In genomic region chr22:36405221-36405631, GRCh38 we compare ENCODE assay signal across 12 cellular contexts. TPM values are rescaled to one million over a fixed set of nuclear protein-coding genes. Genes with fewer than 3 reads are reported as not detected.
DNase-seq lines count a peak whose midpoint lies in the region; ATAC-seq and TF ChIP-seq lines count a peak whose summit lies in the region.
"Had no signal": no experiment of that assay in that cellular context is flagged by ENCODE, and none has a peak within 500 bp of the region (broad histone marks: within the 10 kb centered on the region; RNA-seq: fewer than 3 reads in every experiment).

No MANE protein-coding gene starts in this region.

- 89% methylated on average over 6 of the region's 6 CpGs for WGBS in mesenchymal stem cell

- no peak overlapping the region for H4K8ac ChIP-seq in mesenchymal stem cell (ENCODE audit: low read length)

- H3K79me1 ChIP-seq in mesenchymal stem cell (replicated peaks; ENCODE audit: low read length, poor library complexity, severe bottlenecking), result no peaks in the 10 kb centered on the region

- H3K9me3 ChIP-seq in Loucy (ENCODE audit: insufficient read depth, low read depth, low read length) (no peaks in the 10 kb centered on the region), mesenchymal stem cell (ENCODE audit: control insufficient read depth, low read length) (no peaks in the 10 kb centered on the region)
- H3K9me3 ChIP-seq: esophagus muscularis mucosa had no signal

- H3K36me3 ChIP-seq in Loucy (ENCODE audit: insufficient read depth, low read length), result no peaks in the 10 kb centered on the region
- no peaks in the 10 kb centered on the region for H3K36me3 ChIP-seq in mesenchymal stem cell (ENCODE audit: control insufficient read depth in 1 of 2, insufficient read depth in 2 of 2, low read depth in 1 of 2, low read length in 2 of 2)

- H3K4me2 ChIP-seq in Loucy (ENCODE audit: low read depth, low read length, poor library complexity, severe bottlenecking) (peak overlapping the region; percentile 69), mesenchymal stem cell (ENCODE audit: low read length, poor library complexity, severe bottlenecking) (no peak overlapping the region)

- intact Hi-C loops in activated CD8-positive, alpha-beta T cell treated with anti-CD3 and anti-CD28 coated beads for 36 hours (cut with micrococcal nuclease), result no loop called here

- H2BK12ac ChIP-seq in mesenchymal stem cell (ENCODE audit: low read length in 2 of 2), result no peak overlapping the region

- no peak overlapping the region for H2AK5ac ChIP-seq in mesenchymal stem cell (ENCODE audit: low read length, severe bottlenecking)

- H3K79me2 ChIP-seq in Loucy (ENCODE audit: insufficient read depth, low read length), result no peaks in the 10 kb centered on the region

- H3K27me3 ChIP-seq in Loucy (ENCODE audit: insufficient read depth, low read length, poor library complexity, severe bottlenecking) (no peaks in the 10 kb centered on the region), mesenchymal stem cell (ENCODE audit: control insufficient read depth in 1 of 2, insufficient read depth in 1 of 2, low read length in 2 of 2) (no peaks in the 10 kb centered on the region)
- H3K27me3 ChIP-seq: esophagus muscularis mucosa had no signal

- no peaks in the 10 kb centered on the region for H3K9me2 ChIP-seq in Loucy (replicated peaks; ENCODE audit: low read depth, low read length)

- no peak overlapping the region for H3K23ac ChIP-seq in mesenchymal stem cell (ENCODE audit: low read length in 2 of 2)

- H3K4ac ChIP-seq in mesenchymal stem cell (ENCODE audit: low read depth in 1 of 2, low read length in 2 of 2), result no peak overlapping the region

- CTCF ChIA-PET in activated CD8-positive, alpha-beta T cell treated with anti-CD3 and anti-CD28 coated beads for 36 hours (lab: Charles Lee), result interaction anchor here (0.9 to 1.7 kb wide), 4 partner anchors 41 to 104 kb away, joined by 3 to 4 read pairs (median 3); no protein-coding TSS in a partner anchor

- H3K18ac ChIP-seq in mesenchymal stem cell (ENCODE audit: low read depth in 1 of 2, low read length in 2 of 2), result no peak overlapping the region

- POLR2A ChIA-PET in activated CD8-positive, alpha-beta T cell treated with anti-CD3 and anti-CD28 coated beads for 36 hours (lab: Charles Lee), result interaction anchor here (1.1 to 2.3 kb wide), 8 partner anchors 9 to 66 kb away, joined by 3 to 9 read pairs (median 4); partner anchors contain the start of gene MYH9

- no peaks in the 10 kb centered on the region for H3K9me3 Mint-ChIP-seq in activated CD8-positive, alpha-beta T cell treated with anti-CD3 and anti-CD28 coated beads for 36 hours
- H3K9me3 Mint-ChIP-seq in natural killer cell treated with Interleukin-12 subunit alpha and Interleukin-12 subunit beta and Interleukin-15 and Interleukin-18, amount 100 ng/mL, for 72 hours, result no peaks in the 10 kb centered on the region

- H3K4me1 Mint-ChIP-seq in activated CD8-positive, alpha-beta T cell treated with anti-CD3 and anti-CD28 coated beads for 36 hours (ENCODE audit: low read depth), result peaks cover 35% of the 10 kb centered on the region
- peaks cover 33 to 34% of the 10 kb centered on the region in 2 donors for H3K4me1 Mint-ChIP-seq in natural killer cell treated with Interleukin-12 subunit alpha and Interleukin-12 subunit beta and Interleukin-15 and Interleukin-18, amount 100 ng/mL, for 72 hours (ENCODE audit: low read depth in 2 of 2)

- no peak overlapping the region for H2BK15ac ChIP-seq in mesenchymal stem cell (ENCODE audit: low read depth, poor library complexity, severe bottlenecking)

- H3K4me1 ChIP-seq in Loucy (ENCODE audit: insufficient read depth, low read length, poor library complexity, severe bottlenecking), result peaks cover 42% of the 10 kb centered on the region
- peaks cover 14% of the 10 kb centered on the region for H3K4me1 ChIP-seq in mesenchymal stem cell (ENCODE audit: control insufficient read depth, insufficient read depth, low read depth, low read length)

- H4K20me1 ChIP-seq in Loucy (ENCODE audit: insufficient read depth, low read length, poor library complexity, severe bottlenecking), result no peaks in the 10 kb centered on the region

- peak; percentile 58 for DNase-seq in NK-92 treated with Interleukin-12 subunit alpha and Interleukin-12 subunit beta, amount 100 ng/mL, for 24 hours (lab: John Stamatoyannopoulos, UW)
- no peak for DNase-seq in NK-92 (lab: John Stamatoyannopoulos, UW; ENCODE audit: unreplicated experiment)
- peak; percentile 40 for DNase-seq in activated CD8-positive, alpha-beta T cell treated with anti-CD3 and anti-CD28 coated beads for 36 hours
- no peak for DNase-seq in natural killer cell treated with Interleukin-12 subunit alpha and Interleukin-12 subunit beta and Interleukin-15 and Interleukin-18, amount 100 ng/mL, for 72 hours (ENCODE audit: low spot score)
- no peak for DNase-seq in hippocampal formation (lab: John Stamatoyannopoulos, UW)
- DNase-seq in mesenchymal stem cell, result no peak
- DNase-seq: 8988T, NCI-H524 treated with DMSO at 0.1 percent for 48 hours, posterior cingulate gyrus had no signal

- peak; percentile 80 for ATAC-seq in activated CD8-positive, alpha-beta T cell treated with anti-CD3 and anti-CD28 coated beads for 36 hours
- peak; percentile 81 for ATAC-seq in natural killer cell treated with Interleukin-12 subunit alpha and Interleukin-12 subunit beta and Interleukin-15 and Interleukin-18, amount 100 ng/mL, for 72 hours
- ATAC-seq in GM19467 (IDR thresholded peaks at IDR 0.05; ENCODE audit: unreplicated experiment), result no peak

- peaks cover 8% of the 10 kb centered on the region for H3F3A ChIP-seq in Loucy (ENCODE audit: low read depth)

- H2BK5ac ChIP-seq in mesenchymal stem cell (ENCODE audit: low read depth, low read length, poor library complexity, severe bottlenecking), result no peak overlapping the region

- no peak overlapping the region for H3K4me3 Mint-ChIP-seq in activated CD8-positive, alpha-beta T cell treated with anti-CD3 and anti-CD28 coated beads for 36 hours
- H3K4me3 Mint-ChIP-seq in natural killer cell treated with Interleukin-12 subunit alpha and Interleukin-12 subunit beta and Interleukin-15 and Interleukin-18, amount 100 ng/mL, for 72 hours, result peak overlapping the region; percentile 69

- H2BK120ac ChIP-seq in mesenchymal stem cell (ENCODE audit: low read depth, low read length), result no peak overlapping the region

- H3K9ac ChIP-seq in Loucy (ENCODE audit: low read depth, low read length, poor library complexity, severe bottlenecking), result peak overlapping the region; percentile 62
- H3K9ac ChIP-seq in mesenchymal stem cell (ENCODE audit: low read length), result no peak overlapping the region

- no peak overlapping the region for H4K91ac ChIP-seq in mesenchymal stem cell (ENCODE audit: low read length)

- no peaks in the 10 kb centered on the region for H3K27me3 Mint-ChIP-seq in activated CD8-positive, alpha-beta T cell treated with anti-CD3 and anti-CD28 coated beads for 36 hours
- H3K27me3 Mint-ChIP-seq in natural killer cell treated with Interleukin-12 subunit alpha and Interleukin-12 subunit beta and Interleukin-15 and Interleukin-18, amount 100 ng/mL, for 72 hours, result no peaks in the 10 kb centered on the region

- H3K36me3 Mint-ChIP-seq in activated CD8-positive, alpha-beta T cell treated with anti-CD3 and anti-CD28 coated beads for 36 hours (ENCODE audit: low read depth), result no peaks in the 10 kb centered on the region
- H3K36me3 Mint-ChIP-seq in natural killer cell treated with Interleukin-12 subunit alpha and Interleukin-12 subunit beta and Interleukin-15 and Interleukin-18, amount 100 ng/mL, for 72 hours, result no peaks in the 10 kb centered on the region

- peak overlapping the region; percentile 93 for H3K27ac Mint-ChIP-seq in activated CD8-positive, alpha-beta T cell treated with anti-CD3 and anti-CD28 coated beads for 36 hours
- peak overlapping the region; percentile 83 to 93 for H3K27ac Mint-ChIP-seq in natural killer cell treated with Interleukin-12 subunit alpha and Interleukin-12 subunit beta and Interleukin-15 and Interleukin-18, amount 100 ng/mL, for 72 hours

- no peak overlapping the region for H3K14ac ChIP-seq in mesenchymal stem cell (ENCODE audit: low read length in 2 of 2)

- H3K27ac ChIP-seq in mesenchymal stem cell (ENCODE audit: low read length, poor library complexity, severe bottlenecking), result no peak overlapping the region
- H3K27ac ChIP-seq: esophagus muscularis mucosa had no signal

- H3K4me3 ChIP-seq in Loucy (ENCODE audit: low read length, poor library complexity, severe bottlenecking) (peak overlapping the region; percentile 54), mesenchymal stem cell (ENCODE audit: insufficient read depth in 1 of 2, low read depth in 1 of 2, low read length in 2 of 2) (no peak overlapping the region)
- H3K4me3 ChIP-seq: esophagus muscularis mucosa had no signal

- peak overlapping the region; percentile 11; the same call in 1 of the 2 replicates for H2AFZ ChIP-seq in Loucy (ENCODE audit: low read length)
- H2AFZ ChIP-seq in mesenchymal stem cell (ENCODE audit: low read depth, low read length), result no peak overlapping the region

- TF ChIP-seq CTCF in Loucy (conservative IDR thresholded peaks at IDR 0.05; ENCODE audit: low read length), result no peak
- TF ChIP-seq CTCF in activated CD8-positive, alpha-beta T cell treated with anti-CD3 and anti-CD28 coated beads for 36 hours (IDR thresholded peaks at IDR 0.05), result no peak

RNA-seq across cellular contexts. Expression of gene MYH9, which starts 17.5 kb away (rescaled TPM):
- 100 to 1,000 TPM; 624 to 679 TPM for total RNA-seq in activated CD8-positive, alpha-beta T cell treated with anti-CD3 and anti-CD28 coated beads for 36 hours
- 100 to 1,000 TPM; 623 to 642 TPM for total RNA-seq in natural killer cell treated with Interleukin-12 subunit alpha and Interleukin-12 subunit beta and Interleukin-15 and Interleukin-18, amount 100 ng/mL, for 72 hours
- polyA plus RNA-seq in mesenchymal stem cell (2013, experiment 1 of 2), result 369 TPM
- 336 TPM for polyA plus RNA-seq in mesenchymal stem cell (2013, experiment 2 of 2)

Comparison
In these comparisons a context has a peak if more than half of its experiments do, and no peak if none do; other contexts are left out.
1. DNase-seq: peak in NK-92 treated with Interleukin-12 subunit alpha and Interleukin-12 subunit beta, amount 100 ng/mL, for 24 hours (single experiment) and activated CD8-positive, alpha-beta T cell treated with anti-CD3 and anti-CD28 coated beads for 36 hours (single experiment); none in NK-92 (single experiment), natural killer cell treated with Interleukin-12 subunit alpha and Interleukin-12 subunit beta and Interleukin-15 and Interleukin-18, amount 100 ng/mL, for 72 hours (single experiment), hippocampal formation (0 of 2) and mesenchymal stem cell (single experiment).